Comparison of ENCODE assay signal across 15 cellular contexts in genomic region chr5:61177716-61178115, GRCh38. TPM values are rescaled to one million over a fixed set of nuclear protein-coding genes. Genes with fewer than 3 reads are reported as not detected.
DNase-seq lines count a peak whose midpoint lies in the region; ATAC-seq lines count a peak whose summit lies in the region.
"Had no signal": no experiment of that assay in that cellular context is flagged by ENCODE, and none has a peak within 500 bp of the region (broad histone marks: within the 10 kb centered on the region; RNA-seq: fewer than 3 reads in every experiment).

No MANE protein-coding gene starts in this region.

- H3K36me3 Mint-ChIP-seq in activated T-helper 1 cell treated with anti-CD3 and anti-CD28 coated beads, Interleukin-12 subunit alpha, Interleukin-12 subunit beta, Interleukin-2, Interleukin-4 antibody, amounts not matched to agents 30 ng/mL and 10 ng/mL and 1 ng/mL, durations not matched to agents 14 hours and 24 hours and 36 hours (ENCODE audit: low read depth) = no peaks in the 10 kb centered on the region
- H3K36me3 Mint-ChIP-seq: IgD-negative memory B cell; stimulated activated effector memory CD8-positive, alpha-beta T cell treated with anti-CD3 and anti-CD28 coated beads, Interleukin-12 subunit alpha, Interleukin-12 subunit beta, amount 100 ng/mL, for 72 hours had no signal

- peaks cover 13% of the 10 kb centered on the region for H3K4me1 Mint-ChIP-seq in activated T-helper 1 cell treated with anti-CD3 and anti-CD28 coated beads, Interleukin-12 subunit alpha, Interleukin-12 subunit beta, Interleukin-2, Interleukin-4 antibody, amounts not matched to agents 30 ng/mL and 10 ng/mL and 1 ng/mL, durations not matched to agents 14 hours and 24 hours and 36 hours (ENCODE audit: low read depth)
- H3K4me1 Mint-ChIP-seq: nephron; stimulated activated effector memory CD8-positive, alpha-beta T cell treated with anti-CD3 and anti-CD28 coated beads, Interleukin-12 subunit alpha, Interleukin-12 subunit beta, amount 100 ng/mL, for 72 hours had no signal

- H3K27ac Mint-ChIP-seq in activated T-helper 1 cell treated with anti-CD3 and anti-CD28 coated beads, Interleukin-12 subunit alpha, Interleukin-12 subunit beta, Interleukin-2, Interleukin-4 antibody, amounts not matched to agents 30 ng/mL and 10 ng/mL and 1 ng/mL, durations not matched to agents 14 hours and 24 hours and 36 hours = no peak overlapping the region
- H3K27ac Mint-ChIP-seq: IgD-negative memory B cell; nephron; stimulated activated effector memory CD8-positive, alpha-beta T cell treated with anti-CD3 and anti-CD28 coated beads, Interleukin-12 subunit alpha, Interleukin-12 subunit beta, amount 100 ng/mL, for 72 hours had no signal

- intact Hi-C loops in activated T-helper 1 cell treated with anti-CD3 and anti-CD28 coated beads, Interleukin-12 subunit alpha, Interleukin-12 subunit beta, Interleukin-2, Interleukin-4 antibody, amounts not matched to agents 30 ng/mL and 10 ng/mL and 1 ng/mL, durations not matched to agents 14 hours and 24 hours and 36 hours (cut with micrococcal nuclease) = no loop called here

- H3K27me3 Mint-ChIP-seq in activated T-helper 1 cell treated with anti-CD3 and anti-CD28 coated beads, Interleukin-12 subunit alpha, Interleukin-12 subunit beta, Interleukin-2, Interleukin-4 antibody, amounts not matched to agents 30 ng/mL and 10 ng/mL and 1 ng/mL, durations not matched to agents 14 hours and 24 hours and 36 hours (ENCODE audit: insufficient read depth) = peaks cover 1% of the 10 kb centered on the region

- DNase-seq in germinal center (ENCODE audit: low spot score) (peak; percentile 15), HT-29 (ENCODE audit: low spot score) (no peak), NCI-H146 (lab: John Stamatoyannopoulos, UW) (no peak), dedifferentiated amniotic fluid mesenchymal stem cell (ENCODE audit: extremely low spot score) (no peak)
- no peak for DNase-seq in activated T-helper 1 cell treated with anti-CD3 and anti-CD28 coated beads, Interleukin-12 subunit alpha, Interleukin-12 subunit beta, Interleukin-2, Interleukin-4 antibody, amounts not matched to agents 30 ng/mL and 10 ng/mL and 1 ng/mL, durations not matched to agents 14 hours and 24 hours and 36 hours (ENCODE audit: low spot score)
- DNase-seq: aorta, COR-L47, NCI-H510A, SW 1271 had no signal

- H3K9me3 Mint-ChIP-seq in activated T-helper 1 cell treated with anti-CD3 and anti-CD28 coated beads, Interleukin-12 subunit alpha, Interleukin-12 subunit beta, Interleukin-2, Interleukin-4 antibody, amounts not matched to agents 30 ng/mL and 10 ng/mL and 1 ng/mL, durations not matched to agents 14 hours and 24 hours and 36 hours = no peaks in the 10 kb centered on the region
- H3K9me3 Mint-ChIP-seq: IgD-negative memory B cell; nephron; stimulated activated effector memory CD8-positive, alpha-beta T cell treated with anti-CD3 and anti-CD28 coated beads, Interleukin-12 subunit alpha, Interleukin-12 subunit beta, amount 100 ng/mL, for 72 hours had no signal

- ATAC-seq in GM18520 (IDR thresholded peaks at IDR 0.05; ENCODE audit: unreplicated experiment) = peak; percentile 51
- ATAC-seq in GM21447 (IDR thresholded peaks at IDR 0.05; ENCODE audit: unreplicated experiment) = peak; percentile 90
- peak; percentile 78 for ATAC-seq in HG03095 (IDR thresholded peaks at IDR 0.05; ENCODE audit: unreplicated experiment)
- ATAC-seq: stimulated activated effector memory CD8-positive, alpha-beta T cell treated with anti-CD3 and anti-CD28 coated beads, Interleukin-12 subunit alpha, Interleukin-12 subunit beta, amount 100 ng/mL, for 72 hours had no signal

- no peak overlapping the region for H3K4me3 Mint-ChIP-seq in activated T-helper 1 cell treated with anti-CD3 and anti-CD28 coated beads, Interleukin-12 subunit alpha, Interleukin-12 subunit beta, Interleukin-2, Interleukin-4 antibody, amounts not matched to agents 30 ng/mL and 10 ng/mL and 1 ng/mL, durations not matched to agents 14 hours and 24 hours and 36 hours
- H3K4me3 Mint-ChIP-seq: nephron; stimulated activated effector memory CD8-positive, alpha-beta T cell treated with anti-CD3 and anti-CD28 coated beads, Interleukin-12 subunit alpha, Interleukin-12 subunit beta, amount 100 ng/mL, for 72 hours had no signal

RNA-seq across cellular contexts. Expression of gene SMIM15, which starts 15.4 kb away (rescaled TPM):
- total RNA-seq in HT-29 (2014; rRNA removed; shearing (Covaris generic)) = 88.5 and 99.2 TPM in 2 replicates
- total RNA-seq in activated T-helper 1 cell treated with anti-CD3 and anti-CD28 coated beads, Interleukin-12 subunit alpha, Interleukin-12 subunit beta, Interleukin-2, Interleukin-4 antibody, amounts not matched to agents 30 ng/mL and 10 ng/mL and 1 ng/mL, durations not matched to agents 14 hours and 24 hours and 36 hours = 84.0 and 86.7 TPM in 2 replicates
